Comparison of ENCODE assay signal across 16 cellular contexts in genomic region chr2:68646303-68646702, GRCh38. TPM values are rescaled to one million over a fixed set of nuclear protein-coding genes. Genes with fewer than 3 reads are reported as not detected.
DNase-seq lines count a peak whose midpoint lies in the region; ATAC-seq, FAIRE-seq and TF ChIP-seq lines count a peak whose summit lies in the region.
"Had no signal": no experiment of that assay in that cellular context is flagged by ENCODE, and none has a peak within 500 bp of the region (broad histone marks: within the 10 kb centered on the region; RNA-seq: fewer than 3 reads in every experiment).

No MANE protein-coding gene starts in this region.

- H2AFZ ChIP-seq in GM12878 (ENCODE audit: control insufficient read depth, low read depth, low read length): no peak overlapping the region
- H2AFZ ChIP-seq in parathyroid adenoma: no peak overlapping the region

- no peak overlapping the region for H3K27ac ChIP-seq in GM12878 (ENCODE audit: control insufficient read depth, insufficient read depth)
- H3K27ac ChIP-seq in parathyroid adenoma: no peak overlapping the region
- H3K27ac ChIP-seq in small intestine (ENCODE audit: low read depth in 1 of 2, low read length in 1 of 2): no peak overlapping the region
- no peak overlapping the region for H3K27ac ChIP-seq in gastroesophageal sphincter
- no peak overlapping the region for H3K27ac ChIP-seq in heart left ventricle
- H3K27ac ChIP-seq: Peyer's patch, tibial nerve had no signal

- H3K4me1 ChIP-seq in GM12878 (ENCODE audit: control insufficient read depth, insufficient read depth, low read length) (no peaks in the 10 kb centered on the region), parathyroid adenoma (no peaks in the 10 kb centered on the region), small intestine (ENCODE audit: control insufficient read depth in 2 of 2, insufficient read depth in 1 of 2, low read depth in 1 of 2, low read length in 1 of 2) (peaks cover 0 to 1% of the 10 kb centered on the region in 2 donors), gastroesophageal sphincter (peaks cover 0 to 18% (median 11%) of the 10 kb centered on the region in 3 donors), heart left ventricle (peaks cover 0 to 14% (median 9%) of the 10 kb centered on the region in 12 donors)

- H3K9me3 ChIP-seq in GM12878 (replicated peaks; ENCODE audit: control insufficient read depth, insufficient read depth, low read length) (no peaks in the 10 kb centered on the region; the same call in 2 of the 3 replicates), parathyroid adenoma (ENCODE audit: control insufficient read depth, low read length) (no peaks in the 10 kb centered on the region), small intestine (ENCODE audit: control insufficient read depth, low read depth) (no peaks in the 10 kb centered on the region), gastroesophageal sphincter (peaks cover 0 to 4% (median 0%) of the 10 kb centered on the region in 3 donors), heart left ventricle (peaks cover 0 to 2% (median 0%) of the 10 kb centered on the region in 12 donors)
- H3K9me3 ChIP-seq: Peyer's patch had no signal

- FAIRE-seq in GM12878 (lab: Jason Lieb, UNC) (no peak), small intestine (lab: Jason Lieb, UNC) (no peak)
- FAIRE-seq: TTC549 had no signal

- intact Hi-C loops in GM12878 (cut with micrococcal nuclease; ENCODE audit: unreplicated experiment) (no loop called here), heart left ventricle (cut with DNase I) (no loop called here)

- in situ Hi-C loops in GM12878 (cut with MboI): no loop called here

- TF ChIP-seq RAD21 in GM12878 (IDR thresholded peaks at IDR 0.05; ENCODE audit: insufficient read depth, low read depth, low read length): 0 out of 2 replicates have a peak, but pooled peaks have one; percentile 5

- H3K79me2 ChIP-seq in GM12878 (ENCODE audit: control insufficient read depth, insufficient read depth, low read length): no peaks in the 10 kb centered on the region
- H3K79me2 ChIP-seq in parathyroid adenoma: no peaks in the 10 kb centered on the region

- H3K27me3 ChIP-seq in GM12878 (replicated peaks in 1 of 2; ENCODE audit: control insufficient read depth in 2 of 2, insufficient read depth in 2 of 2, low read length in 1 of 2): peaks cover 5 to 23% of the 10 kb centered on the region in 2 experiments
- H3K27me3 ChIP-seq in parathyroid adenoma (ENCODE audit: control insufficient read depth, insufficient read depth, low read length): peaks cover 7% of the 10 kb centered on the region
- H3K27me3 ChIP-seq in small intestine (ENCODE audit: control insufficient read depth in 2 of 2, insufficient read depth in 2 of 2, low read length in 2 of 2): peaks cover 2 to 25% of the 10 kb centered on the region in 2 donors
- H3K27me3 ChIP-seq in gastroesophageal sphincter: peaks cover 76% of the 10 kb centered on the region
- H3K27me3 ChIP-seq in heart left ventricle: peaks cover 13 to 78% (median 29%) of the 10 kb centered on the region in 9 donors

- ATAC-seq in GM12878: no peak
- ATAC-seq in gastroesophageal sphincter: no peak
- ATAC-seq in heart left ventricle: no peak
- ATAC-seq: left cardiac atrium had no signal

- 30% methylated on average over 3 of the region's 3 CpGs for WGBS in GM12878 (ENCODE audit: insufficient coverage, insufficient replicate concordance, low lambda C conversion rate, missing lambda C conversion rate)
- WGBS in small intestine, 3 donors: 78 to 84% (median 84%) methylated on average over 3 of the region's 3 CpGs
- WGBS in gastroesophageal sphincter (ENCODE audit: low coverage in 1 of 2), 2 donors: 90% methylated on average over 3 of the region's 3 CpGs; no CpG with 5 or more reads in 1 of the 2 donors
- 89 to 96% (median 92%) methylated on average over 2 to 3 of the region's 3 CpGs for WGBS in heart left ventricle, 4 donors

- H3K36me3 ChIP-seq in GM12878 (ENCODE audit: control insufficient read depth in 2 of 2, insufficient read depth in 2 of 2, low read length in 1 of 2) (no peaks in the 10 kb centered on the region), parathyroid adenoma (ENCODE audit: control insufficient read depth, insufficient read depth, low read length) (no peaks in the 10 kb centered on the region), small intestine (ENCODE audit: control insufficient read depth in 2 of 2, insufficient read depth in 2 of 2, low read length in 2 of 2) (no peaks in the 10 kb centered on the region), gastroesophageal sphincter (no peaks in the 10 kb centered on the region), heart left ventricle (no peaks in the 10 kb centered on the region)
- H3K36me3 ChIP-seq: Peyer's patch, tibial nerve had no signal

- BruUV-seq in GM12878 (replicated peaks; lab: Mats Ljungman, UMichigan): no TSS peak

- DNase-seq in NCI-H82 (lab: John Stamatoyannopoulos, UW) (peak; percentile 43), NCI-H82 treated with DMSO at 0.1 percent for 48 hours (lab: John Stamatoyannopoulos, UW; ENCODE audit: unreplicated experiment) (no peak), NCI-H1694 treated with DMSO at 0.1 percent for 48 hours (lab: John Stamatoyannopoulos, UW) (peak; percentile 19), GM12878 (ENCODE audit: low read depth, low spot score) (no peak), small intestine (no peak), heart left ventricle (no peak)
- DNase-seq: activated naive CD8-positive, alpha-beta T cell treated with anti-CD3 and anti-CD28 coated beads, Interleukin-2, amount 50 U/mL, for 24 hours; left cardiac atrium; NCI-H1417 treated with DMSO at 0.1 percent for 48 hours; Peyer's patch had no signal

- H3K9ac ChIP-seq in GM12878 (ENCODE audit: control insufficient read depth, insufficient read depth, low read length) (no peak overlapping the region), parathyroid adenoma (no peak overlapping the region)

- TF ChIP-seq CTCF in GM12878 (IDR thresholded peaks at IDR 0.05 in 2 of 3, conservative IDR thresholded peaks at IDR 0.05 in 1 of 3; ENCODE audit: control insufficient read depth in 2 of 3, extremely low read depth in 1 of 3, insufficient read depth in 1 of 3, low read depth in 3 of 3, low read length in 3 of 3) (peak in 1 of 3 experiments; percentile 8; a peak in 1 of 6 replicates), parathyroid adenoma (IDR thresholded peaks at IDR 0.05) (peak; percentile 26), gastroesophageal sphincter (IDR thresholded peaks at IDR 0.05) (no peak), heart left ventricle (IDR thresholded peaks at IDR 0.05) (no peak)

- RAD21 ChIA-PET in GM12878 (lab: Charles Lee; ENCODE audit: unreplicated experiment): no interaction called here

- H3K4me3 ChIP-seq in GM12878 (no peak overlapping the region), parathyroid adenoma (ENCODE audit: low read depth, low read length) (no peak overlapping the region), small intestine (ENCODE audit: low read depth in 1 of 2, low read length in 2 of 2) (no peak overlapping the region), gastroesophageal sphincter (no peak overlapping the region), heart left ventricle (no peak overlapping the region)
- H3K4me3 ChIP-seq: Peyer's patch, smooth muscle cell, tibial nerve had no signal

- TF ChIP-seq POLR2A in GM12878 (IDR thresholded peaks at IDR 0.05; ENCODE audit: low read depth, low read length) (no peak), gastroesophageal sphincter (IDR thresholded peaks at IDR 0.05) (no peak), heart left ventricle (IDR thresholded peaks at IDR 0.05) (no peak)

- H4K20me1 ChIP-seq in GM12878 (ENCODE audit: control insufficient read depth, insufficient read depth): no peaks in the 10 kb centered on the region

- no peak for TF ChIP-seq EP300 in GM12878 (IDR thresholded peaks at IDR 0.05; ENCODE audit: borderline replicate concordance in 1 of 2, control insufficient read depth in 1 of 2, low read depth in 2 of 2, low read length in 2 of 2)
- TF ChIP-seq EP300 in gastroesophageal sphincter (IDR thresholded peaks at IDR 0.05): no peak

- no peak overlapping the region for H3K4me2 ChIP-seq in GM12878 (ENCODE audit: control insufficient read depth, insufficient read depth)
- no peak overlapping the region for H3K4me2 ChIP-seq in parathyroid adenoma (ENCODE audit: low read length)
- H3K4me2 ChIP-seq: smooth muscle cell had no signal

- SMC1A ChIA-PET in GM12878 (lab: Charles Lee; ENCODE audit: uncharacterized antibody, unreplicated experiment): no interaction called here

- POLR2A ChIA-PET in GM12878 (lab: Charles Lee): no interaction called here

- CTCF ChIA-PET in GM12878 (lab: Yijun Ruan, JAX): no interaction called here

TF ChIP-seq in GM12878, 131 proteins besides CTCF, POLR2A, EP300 and RAD21 (continues in another document):
- no peak for TF ChIP-seq NR2C2 (IDR thresholded peaks at IDR 0.05; ENCODE audit: borderline replicate concordance, control insufficient read depth, insufficient read length, low read depth)
- no peak for TF ChIP-seq NFXL1 (IDR thresholded peaks at IDR 0.05; ENCODE audit: borderline replicate concordance)
- no peak for TF ChIP-seq FOXM1 (IDR thresholded peaks at IDR 0.05; ENCODE audit: low read depth, low read length)

RNA-seq across cellular contexts. Expression of gene PROKR1, which starts 2.9 kb away (rescaled TPM):
- not detected in 2 replicates for total RNA-seq in GM12878 (2013; cell fraction: nucleolus; rRNA removed)
- not detected in 2 replicates for total RNA-seq in GM12878 (2014; rRNA removed)
- total RNA-seq in GM12878 (2014; rRNA removed; fragmentation: Illumina TruSeq; extraction: Trizol): not detected in 2 replicates
- total RNA-seq in GM12878 (2021): not detected in 2 replicates
- polyA plus RNA-seq in GM12878 (2011; ENCODE audit: low read depth): not detected
- 0.01 TPM in 1 of 2 replicates, not detected in the other for polyA plus RNA-seq in GM12878 (2011; rRNA removed)
- not detected in 2 replicates for polyA plus RNA-seq in GM12878 (2011; cell fraction: cytosol; rRNA removed)
- 0.03 TPM in 1 of 2 replicates, not detected in the other for polyA plus RNA-seq in GM12878 (2011; cell fraction: nucleus; rRNA removed)
- polyA plus RNA-seq in GM12878 (2012): not detected in 2 replicates
- 0.01 TPM in 1 of 2 replicates, not detected in the other for polyA plus RNA-seq in GM12878 (2014; fragmentation: Illumina TruSeq; extraction: Trizol)
- under 1 TPM in 1 of 2 experiments, not detected in 1; 0.02 TPM for polyA plus RNA-seq in GM12878 (2014; fragmentation: Nextera tagmentation; extraction: Ambion mirVana)
- polyA plus RNA-seq in GM12878 (2014; rRNA removed): not detected in 2 replicates
- polyA plus RNA-seq in GM12878 (2016; fragmentation: Nextera tagmentation; extraction: Ambion mirVana): not detected
- polyA minus RNA-seq in GM12878 (2011; rRNA and poly(A)+ RNA removed): not detected in 2 replicates
- polyA minus RNA-seq in GM12878 (2011; cell fraction: cytosol; rRNA and poly(A)+ RNA removed): not detected in 2 replicates
- polyA minus RNA-seq in GM12878 (2011; cell fraction: nucleus; rRNA and poly(A)+ RNA removed): not detected in 2 replicates
- polyA plus RNA-seq in small intestine: under 1 TPM in 1 of 3 donors, not detected in 2; 0.13 TPM
- under 1 TPM in 2 of 4 donors, not detected in 2; 0.08 to 0.27 TPM for total RNA-seq in gastroesophageal sphincter
- total RNA-seq in heart left ventricle: not detected
- polyA plus RNA-seq in heart left ventricle: under 1 TPM in 1 of 2 donors, not detected in 1; 0.08 TPM
- total RNA-seq: glomerular endothelial cell, Peyer's patch, smooth muscle cell had no signal
- polyA plus RNA-seq: smooth muscle cell had no signal

Comparison
In these comparisons a context has a peak if more than half of its experiments do, and no peak if none do; other contexts are left out.
1. DNase-seq: peak in NCI-H82 (single experiment) and NCI-H1694 treated with DMSO at 0.1 percent for 48 hours (single experiment); none in NCI-H82 treated with DMSO at 0.1 percent for 48 hours (single experiment), GM12878 (single experiment), small intestine (single experiment) and heart left ventricle (0 of 5).